ENCODE assay signal across 8 cellular contexts in genomic region chr7:133230591-133231194, GRCh38. TPM values are rescaled to one million over a fixed set of nuclear protein-coding genes. Genes with fewer than 3 reads are reported as not detected.
A peak's percentile ranks its signal among the peaks of the same experiment; 100 is the strongest.
DNase-seq lines count a peak whose midpoint lies in the region; ATAC-seq and TF ChIP-seq lines count a peak whose summit lies in the region.

No MANE protein-coding gene starts in this region.

- peak; percentile 79 for TF ChIP-seq CTCF in GM13977 (IDR thresholded peaks at IDR 0.05; ENCODE audit: extremely low read depth, insufficient read depth, missing control alignments)

- ATAC-seq in GM19023 (IDR thresholded peaks at IDR 0.05; ENCODE audit: unreplicated experiment): no peak

- in situ Hi-C loops in GM13977 (cut with MboI; ENCODE audit: low pct_unique_long_range_greater_than_20kb, low sequenced_read_pairs, unreplicated experiment): no loop called here

- peak; percentile 41 to 44 for DNase-seq in AML-193 (lab: John Stamatoyannopoulos, UW)
- peak; percentile 43 for DNase-seq in GM13977 (ENCODE audit: low spot score)
- peak; percentile 43 for DNase-seq in NCI-H2227 (lab: John Stamatoyannopoulos, UW; ENCODE audit: unreplicated experiment)
- DNase-seq in activated CD4-positive, alpha-beta T cell treated with anti-CD3 and anti-CD28 coated beads, Interleukin-2, amount 50 U/mL, for 1 hour: peak; percentile 31
- peak; percentile 79 for DNase-seq in fibroblast of peridontal ligament (ENCODE audit: extremely low read depth)
- DNase-seq in occipital lobe (lab: John Stamatoyannopoulos, UW): peak; percentile 1
- no peak for DNase-seq in NK-92 (lab: John Stamatoyannopoulos, UW; ENCODE audit: unreplicated experiment)

RNA-seq across cellular contexts. Expression of gene EXOC4, which starts 22.2 kb away (rescaled TPM):
- total RNA-seq in occipital lobe: 341 TPM
